Comparison of ENCODE assay signal across 9 cellular contexts in the genomic region with DNA sequence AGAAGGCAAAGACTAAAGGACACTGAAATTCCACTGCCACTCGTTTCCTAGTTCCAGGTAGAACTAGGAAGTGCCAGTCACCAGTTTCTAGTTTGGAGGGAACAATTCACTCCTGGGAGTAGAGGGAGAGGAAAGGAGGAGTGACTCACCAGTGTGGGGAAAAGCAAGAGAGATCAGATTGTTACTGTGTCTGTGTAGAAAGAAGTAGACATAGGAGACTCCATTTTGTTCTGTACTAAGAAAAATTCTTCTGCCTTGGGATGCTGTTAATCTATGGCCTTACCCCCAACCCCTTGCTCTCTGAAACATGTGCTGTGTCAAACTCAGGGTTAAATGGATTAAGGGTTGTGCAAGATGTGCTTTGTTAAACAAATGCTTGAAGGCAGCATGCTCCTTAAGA. TPM values are rescaled to one million over a fixed set of nuclear protein-coding genes. Genes with fewer than 3 reads are reported as not detected.
DNase-seq lines count a peak whose midpoint lies in the region; ATAC-seq and TF ChIP-seq lines count a peak whose summit lies in the region.
"Not testable (repeated sequence)": the region's sequence is repeated elsewhere in the genome, so short reads cannot be mapped to it uniquely, and the experiment has no call there.
"Had no signal": no experiment of that assay in that cellular context is flagged by ENCODE, and none has a peak within 500 bp of the region (broad histone marks: within the 10 kb centered on the region; RNA-seq: fewer than 3 reads in every experiment).

No MANE protein-coding gene starts in this region.

- H3K27me3 ChIP-seq in colonic mucosa: not testable (repeated sequence)
- peaks cover 9 to 26% of the 10 kb centered on the region in 2 experiments for H3K27me3 ChIP-seq in mesenchymal stem cell (ENCODE audit: control insufficient read depth in 1 of 2, insufficient read depth in 1 of 2, low read length in 2 of 2)

- H3K18ac ChIP-seq in mesenchymal stem cell (ENCODE audit: low read depth in 1 of 2, low read length in 2 of 2): not testable (repeated sequence)

- not testable (repeated sequence) for H3K27me3 Mint-ChIP-seq in Calu3 (ENCODE audit: unreplicated experiment); activated CD4-positive, alpha-beta memory T cell treated with anti-CD3 and anti-CD28 coated beads, Interleukin-2, amount 10 ng/mL, durations not matched to agents 7 days and 5 days; glutamatergic neuron (ENCODE audit: unreplicated experiment); stimulated activated memory B cell treated with anti-CD40 and anti-IgM and Interleukin-4, amounts not matched to agents 10 μg/mL and 1 μg/mL and 100 μg/mL, for 72 hours

- H3K23ac ChIP-seq in mesenchymal stem cell (ENCODE audit: low read length in 2 of 2): not testable (repeated sequence)

- not testable (repeated sequence) for H3K4ac ChIP-seq in mesenchymal stem cell (ENCODE audit: low read depth in 1 of 2, low read length in 2 of 2)

- not testable (repeated sequence) for H2BK12ac ChIP-seq in mesenchymal stem cell (ENCODE audit: low read length in 2 of 2)

- peak overlapping the region; percentile 2 for H3K4me3 Mint-ChIP-seq in Calu3 (ENCODE audit: low read depth, unreplicated experiment)
- H3K4me3 Mint-ChIP-seq in activated CD4-positive, alpha-beta memory T cell treated with anti-CD3 and anti-CD28 coated beads, Interleukin-2, amount 10 ng/mL, durations not matched to agents 7 days and 5 days; glutamatergic neuron (ENCODE audit: unreplicated experiment); stimulated activated memory B cell treated with anti-CD40 and anti-IgM and Interleukin-4, amounts not matched to agents 10 μg/mL and 1 μg/mL and 100 μg/mL, for 72 hours: not testable (repeated sequence)

- H2AFZ ChIP-seq in mesenchymal stem cell (ENCODE audit: low read depth, low read length): not testable (repeated sequence)

- POLR2A ChIA-PET in activated CD4-positive, alpha-beta memory T cell treated with anti-CD3 and anti-CD28 coated beads, Interleukin-2, amount 10 ng/mL, durations not matched to agents 7 days and 5 days (lab: Charles Lee): not testable (repeated sequence)

- H3K9ac ChIP-seq in colonic mucosa (ENCODE audit: low read depth in 2 of 2, low read length in 2 of 2); mesenchymal stem cell (ENCODE audit: low read length): not testable (repeated sequence)

- not testable (repeated sequence) for H2AK5ac ChIP-seq in mesenchymal stem cell (ENCODE audit: low read length, severe bottlenecking)

- H3K4me1 Mint-ChIP-seq in Calu3 (ENCODE audit: low read depth, unreplicated experiment) (peaks cover 62% of the 10 kb centered on the region), glutamatergic neuron (ENCODE audit: low read depth, unreplicated experiment) (peaks cover 14% of the 10 kb centered on the region)
- H3K4me1 Mint-ChIP-seq in activated CD4-positive, alpha-beta memory T cell treated with anti-CD3 and anti-CD28 coated beads, Interleukin-2, amount 10 ng/mL, durations not matched to agents 7 days and 5 days: peaks cover 44% of the 10 kb centered on the region
- peaks cover 61% of the 10 kb centered on the region for H3K4me1 Mint-ChIP-seq in stimulated activated memory B cell treated with anti-CD40 and anti-IgM and Interleukin-4, amounts not matched to agents 10 μg/mL and 1 μg/mL and 100 μg/mL, for 72 hours

- H3K27ac Mint-ChIP-seq in Calu3 (ENCODE audit: unreplicated experiment) (peak overlapping the region; percentile 21), glutamatergic neuron (ENCODE audit: unreplicated experiment) (peak overlapping the region; percentile 26)
- peak overlapping the region; percentile 30 for H3K27ac Mint-ChIP-seq in activated CD4-positive, alpha-beta memory T cell treated with anti-CD3 and anti-CD28 coated beads, Interleukin-2, amount 10 ng/mL, durations not matched to agents 7 days and 5 days
- peak overlapping the region; percentile 40 for H3K27ac Mint-ChIP-seq in stimulated activated memory B cell treated with anti-CD40 and anti-IgM and Interleukin-4, amounts not matched to agents 10 μg/mL and 1 μg/mL and 100 μg/mL, for 72 hours

- CTCF ChIA-PET in Calu3 (lab: Charles Lee); activated CD4-positive, alpha-beta memory T cell treated with anti-CD3 and anti-CD28 coated beads, Interleukin-2, amount 10 ng/mL, durations not matched to agents 7 days and 5 days (lab: Charles Lee): not testable (repeated sequence)

- not testable (repeated sequence) for BruUV-seq in Calu3 (replicated peaks; lab: Mats Ljungman, UMichigan)

- peak overlapping the region; percentile 41 for H3K27ac ChIP-seq in colonic mucosa
- not testable (repeated sequence) for H3K27ac ChIP-seq in mesenchymal stem cell (ENCODE audit: low read length, poor library complexity, severe bottlenecking)

- not testable (repeated sequence) for TF ChIP-seq CTCF in Calu3 (IDR thresholded peaks at IDR 0.05; ENCODE audit: unreplicated experiment); colonic mucosa (IDR thresholded peaks at IDR 0.05); glutamatergic neuron (IDR thresholded peaks at IDR 0.05; ENCODE audit: partially characterized antibody, unreplicated experiment)

- H3K36me3 ChIP-seq in colonic mucosa; mesenchymal stem cell (ENCODE audit: control insufficient read depth in 1 of 2, insufficient read depth in 2 of 2, low read depth in 1 of 2, low read length in 2 of 2): not testable (repeated sequence)

- peaks cover 11% of the 10 kb centered on the region for H3K4me1 ChIP-seq in colonic mucosa
- peaks cover 12% of the 10 kb centered on the region for H3K4me1 ChIP-seq in mesenchymal stem cell (ENCODE audit: control insufficient read depth, insufficient read depth, low read depth, low read length)

- H4K8ac ChIP-seq in mesenchymal stem cell (ENCODE audit: low read length): not testable (repeated sequence)

- intact Hi-C loops in Calu3 (cut with micrococcal nuclease; ENCODE audit: unreplicated experiment); colonic mucosa (cut with DNase I): not testable (repeated sequence)

- ATAC-seq in stimulated activated memory B cell treated with anti-CD40 and anti-IgM and Interleukin-4, amounts not matched to agents 10 μg/mL and 1 μg/mL and 100 μg/mL, for 72 hours: not testable (repeated sequence)

- H2BK15ac ChIP-seq in mesenchymal stem cell (ENCODE audit: low read depth, poor library complexity, severe bottlenecking): not testable (repeated sequence)

- H3K9me3 ChIP-seq in colonic mucosa; mesenchymal stem cell (ENCODE audit: control insufficient read depth, low read length): not testable (repeated sequence)

- WGBS in mesenchymal stem cell: 92% methylated on average over 1 of the region's 1 CpG

- not testable (repeated sequence) for H3K4me3 ChIP-seq in colonic mucosa; mesenchymal stem cell (ENCODE audit: insufficient read depth in 1 of 2, low read depth in 1 of 2, low read length in 2 of 2)

- not testable (repeated sequence) for H3K9me3 Mint-ChIP-seq in Calu3 (ENCODE audit: low read depth, unreplicated experiment); activated CD4-positive, alpha-beta memory T cell treated with anti-CD3 and anti-CD28 coated beads, Interleukin-2, amount 10 ng/mL, durations not matched to agents 7 days and 5 days; glutamatergic neuron (ENCODE audit: unreplicated experiment); stimulated activated memory B cell treated with anti-CD40 and anti-IgM and Interleukin-4, amounts not matched to agents 10 μg/mL and 1 μg/mL and 100 μg/mL, for 72 hours

- H2BK120ac ChIP-seq in mesenchymal stem cell (ENCODE audit: low read depth, low read length): not testable (repeated sequence)

- peaks cover 72% of the 10 kb centered on the region for H3K36me3 Mint-ChIP-seq in Calu3 (ENCODE audit: insufficient read depth, unreplicated experiment)
- H3K36me3 Mint-ChIP-seq in activated CD4-positive, alpha-beta memory T cell treated with anti-CD3 and anti-CD28 coated beads, Interleukin-2, amount 10 ng/mL, durations not matched to agents 7 days and 5 days (ENCODE audit: low read depth); glutamatergic neuron (ENCODE audit: unreplicated experiment); stimulated activated memory B cell treated with anti-CD40 and anti-IgM and Interleukin-4, amounts not matched to agents 10 μg/mL and 1 μg/mL and 100 μg/mL, for 72 hours: not testable (repeated sequence)

- not testable (repeated sequence) for DNase-seq in Calu3; activated CD4-positive, alpha-beta memory T cell treated with anti-CD3 and anti-CD28 coated beads, Interleukin-2, amount 10 ng/mL, durations not matched to agents 7 days and 5 days; colonic mucosa; glutamatergic neuron
- DNase-seq in M059J (ENCODE audit: low read depth): peak; percentile 70
- peak; percentile 37 for DNase-seq in mesenchymal stem cell

- not testable (repeated sequence) for H3K14ac ChIP-seq in mesenchymal stem cell (ENCODE audit: low read length in 2 of 2)

- H3K4me2 ChIP-seq in mesenchymal stem cell (ENCODE audit: low read length, poor library complexity, severe bottlenecking): not testable (repeated sequence)

- H2BK5ac ChIP-seq in mesenchymal stem cell (ENCODE audit: low read depth, low read length, poor library complexity, severe bottlenecking): not testable (repeated sequence)

- not testable (repeated sequence) for H4K91ac ChIP-seq in mesenchymal stem cell (ENCODE audit: low read length)

- H3K79me1 ChIP-seq in mesenchymal stem cell (replicated peaks; ENCODE audit: low read length, poor library complexity, severe bottlenecking): not testable (repeated sequence)

RNA-seq across cellular contexts. Expression of a gene that starts 4.3 kb away (rescaled TPM):
- total RNA-seq in Calu3 (2022) (157 and 173 TPM in 2 replicates), colonic mucosa (100 to 1,000 TPM; 134 to 179 TPM), glutamatergic neuron (ENCODE audit: unreplicated experiment) (7.7 TPM)
- total RNA-seq in M059J (2014; rRNA removed; shearing (Covaris generic)): 46.8 and 90.8 TPM in 2 replicates
- total RNA-seq in activated CD4-positive, alpha-beta memory T cell treated with anti-CD3 and anti-CD28 coated beads, Interleukin-2, amount 10 ng/mL, durations not matched to agents 7 days and 5 days: 10 to 100 TPM; 13.9 to 16.2 TPM
- polyA plus RNA-seq in mesenchymal stem cell (2013, experiment 1 of 2): 4.0 TPM
- 4.8 TPM for polyA plus RNA-seq in mesenchymal stem cell (2013, experiment 2 of 2)
- total RNA-seq: SJCRH30 had no signal

RNA-seq across cellular contexts. Expression of a gene that starts 22.1 kb away (rescaled TPM):
- 67.6 and 74.1 TPM in 2 replicates for total RNA-seq in Calu3 (2022)
- total RNA-seq in M059J (2014; rRNA removed; shearing (Covaris generic)): 0.27 and 0.44 TPM in 2 replicates
- total RNA-seq in activated CD4-positive, alpha-beta memory T cell treated with anti-CD3 and anti-CD28 coated beads, Interleukin-2, amount 10 ng/mL, durations not matched to agents 7 days and 5 days: 10 to 100 TPM; 56.1 to 63.8 TPM
- total RNA-seq in colonic mucosa: 10 to 100 TPM; 74.7 to 87.8 TPM
- 24.2 TPM for total RNA-seq in glutamatergic neuron (ENCODE audit: unreplicated experiment)
- polyA plus RNA-seq in mesenchymal stem cell (2013, experiment 1 of 2): 0.57 TPM
- polyA plus RNA-seq in mesenchymal stem cell (2013, experiment 2 of 2): 0.51 TPM
- total RNA-seq: SJCRH30 had no signal

RNA-seq across cellular contexts. Expression of a gene that starts 29.1 kb away (rescaled TPM):
- total RNA-seq in Calu3 (2022) (72.1 and 75.4 TPM in 2 replicates), colonic mucosa (10 to 100 TPM; 63.6 TPM), glutamatergic neuron (ENCODE audit: unreplicated experiment) (158 TPM)
- 82.7 and 89.0 TPM in 2 replicates for total RNA-seq in M059J (2014; rRNA removed; shearing (Covaris generic))
- 10 to 100 TPM; 67.4 to 68.0 TPM for total RNA-seq in activated CD4-positive, alpha-beta memory T cell treated with anti-CD3 and anti-CD28 coated beads, Interleukin-2, amount 10 ng/mL, durations not matched to agents 7 days and 5 days
- 22.4 TPM for polyA plus RNA-seq in mesenchymal stem cell (2013, experiment 1 of 2)
- polyA plus RNA-seq in mesenchymal stem cell (2013, experiment 2 of 2): 21.8 TPM

RNA-seq across cellular contexts. Expression of a gene that starts 53.0 kb away (rescaled TPM):
- total RNA-seq in Calu3 (2022) (1.7 and 2.9 TPM in 2 replicates), colonic mucosa (1 to 10 TPM; 3.5 to 5.3 TPM), glutamatergic neuron (ENCODE audit: unreplicated experiment) (not detected)
- 0.12 TPM in 1 of 2 replicates, not detected in the other for total RNA-seq in M059J (2014; rRNA removed; shearing (Covaris generic))
- 100 to 1,000 TPM; 331 to 339 TPM for total RNA-seq in activated CD4-positive, alpha-beta memory T cell treated with anti-CD3 and anti-CD28 coated beads, Interleukin-2, amount 10 ng/mL, durations not matched to agents 7 days and 5 days
- 0.04 TPM for polyA plus RNA-seq in mesenchymal stem cell (2013, experiment 1 of 2)
- 0.03 TPM for polyA plus RNA-seq in mesenchymal stem cell (2013, experiment 2 of 2)
- total RNA-seq: myocyte had no signal

Comparison
In these comparisons a context has a peak if more than half of its experiments do, and no peak if none do; other contexts are left out.
1. RNA of a gene that starts 22.1 kb away (total RNA-seq): 74.7 to 87.8 TPM in colonic mucosa, 67.6 to 74.1 TPM in Calu3, 56.1 to 63.8 TPM in activated CD4-positive, alpha-beta memory T cell treated with anti-CD3 and anti-CD28 coated beads, Interleukin-2, amount 10 ng/mL, durations not matched to agents 7 days and 5 days and 24.2 TPM in glutamatergic neuron (single experiment); 0.27 to 0.44 TPM in M059J; every median in the first group is over 10 times any median in the second.
2. Peak in every context shown above with its lines, with median percentiles within 50 percentile points of each other: H3K27ac Mint-ChIP-seq.